ENCODE assay signal across 8 cellular contexts in the genomic region with DNA sequence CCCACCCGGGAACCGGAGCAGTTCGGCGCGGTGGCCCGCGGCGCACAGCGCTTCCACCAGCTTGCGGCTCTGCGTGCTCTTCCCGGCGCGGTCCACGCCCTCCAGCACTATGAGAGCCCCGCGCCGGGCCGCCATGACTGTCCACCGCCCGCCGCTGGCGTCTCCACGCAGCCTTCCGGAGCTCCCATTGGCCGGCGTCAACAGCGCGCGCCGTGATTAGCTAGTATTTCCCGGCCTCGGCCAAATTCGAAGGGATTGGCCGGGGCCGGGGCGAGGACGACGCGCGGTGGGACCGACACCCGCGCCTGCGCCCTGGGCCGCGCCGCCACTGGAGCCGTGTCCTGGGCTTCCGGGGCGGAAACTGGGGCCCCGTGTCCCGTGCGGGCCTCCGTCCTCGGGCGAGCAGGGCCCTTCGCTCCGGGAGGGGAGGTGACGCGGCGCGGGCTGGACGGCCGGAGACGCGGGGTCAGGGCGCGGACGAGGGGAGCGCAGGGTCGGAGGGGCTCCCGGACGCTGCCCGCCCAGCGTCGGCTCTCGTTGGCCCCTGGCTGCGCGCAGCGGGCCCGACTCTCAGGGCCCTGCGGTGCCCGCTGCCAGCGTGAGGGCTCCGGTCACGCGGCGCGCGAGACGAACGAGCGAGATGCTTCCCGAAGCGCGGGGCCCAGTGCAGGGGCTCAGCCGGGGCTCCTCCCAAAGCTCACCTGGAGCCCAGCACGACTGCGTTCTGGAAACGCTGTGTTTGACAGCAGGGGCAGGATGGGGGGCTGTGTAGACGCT. TPM values are rescaled to one million over a fixed set of nuclear protein-coding genes. Genes with fewer than 3 reads are reported as not detected.
DNase-seq lines count a peak whose midpoint lies in the region; ATAC-seq and TF ChIP-seq lines count a peak whose summit lies in the region.

A gene with protein sequence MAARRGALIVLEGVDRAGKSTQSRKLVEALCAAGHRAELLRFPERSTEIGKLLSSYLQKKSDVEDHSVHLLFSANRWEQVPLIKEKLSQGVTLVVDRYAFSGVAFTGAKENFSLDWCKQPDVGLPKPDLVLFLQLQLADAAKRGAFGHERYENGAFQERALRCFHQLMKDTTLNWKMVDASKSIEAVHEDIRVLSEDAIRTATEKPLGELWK (minus strand): TSS at position 167 of the 777 bp plus-strand sequence. CDS start 32 bp downstream, at position 135.

- POLR2A ChIA-PET in RWPE1 (lab: Yijun Ruan, JAX; ENCODE audit: low non-redundant PET) = interaction anchor here (0.6 to 1.0 kb wide), 3 partner anchors 15 to 288 kb away, joined by 3 to 13 read pairs (median 3); a partner anchor contains a TSS
- POLR2A ChIA-PET in naive thymus-derived CD8-positive, alpha-beta T cell (lab: Charles Lee) = interaction anchor here (0.5 to 4.3 kb wide), 13 partner anchors 9 to 372 kb away, joined by 3 to 116 read pairs (median 4); a partner anchor contains a TSS

- H3K4me3 ChIP-seq in fibroblast of lung (replicated peaks in 1 of 4; ENCODE audit: control extremely low read depth in 1 of 4, insufficient read depth in 1 of 4, low read depth in 3 of 4, low read length in 4 of 4) = peak within 1 kb of the TSS; percentile 94 to 98 (median 96)

- H3K79me2 ChIP-seq in fibroblast of lung (ENCODE audit: control insufficient read depth, insufficient read depth, low read length) = peaks cover 41% of the 10 kb centered on the region

- peaks cover 73% of the 10 kb centered on the region for H3K36me3 Mint-ChIP-seq in activated T-helper 17 cell treated with anti-CD3 and anti-CD28 coated beads, Interleukin-2, amount 50 U/mL, for 72 hours (ENCODE audit: low read depth)
- peaks cover 0 to 19% (median 0%) of the 10 kb centered on the region in 3 donors for H3K36me3 Mint-ChIP-seq in naive thymus-derived CD8-positive, alpha-beta T cell

- no peaks in the 10 kb centered on the region for H3K27me3 ChIP-seq in fibroblast of lung (ENCODE audit: control insufficient read depth, insufficient read depth, low read length)

- peak; percentile 98 for ATAC-seq in activated T-helper 17 cell treated with anti-CD3 and anti-CD28 coated beads, Interleukin-2, amount 50 U/mL, for 72 hours (replicated peaks)
- peak; percentile 93 to 96 for ATAC-seq in naive thymus-derived CD8-positive, alpha-beta T cell

- peaks cover 10% of the 10 kb centered on the region for H3K36me3 ChIP-seq in fibroblast of lung (ENCODE audit: control insufficient read depth, insufficient read depth, low read length)

- H3K9me3 Mint-ChIP-seq in activated T-helper 17 cell treated with anti-CD3 and anti-CD28 coated beads, Interleukin-2, amount 50 U/mL, for 72 hours = no peaks in the 10 kb centered on the region
- no peaks in the 10 kb centered on the region for H3K9me3 Mint-ChIP-seq in naive thymus-derived CD8-positive, alpha-beta T cell

- CTCF ChIA-PET in RWPE1 (lab: Yijun Ruan, JAX) = interaction anchor here (0.6 kb wide), 1 partner anchor 25 kb away, joined by 4 read pairs; no protein-coding TSS in a partner anchor

- H3K4me3 Mint-ChIP-seq in activated T-helper 17 cell treated with anti-CD3 and anti-CD28 coated beads, Interleukin-2, amount 50 U/mL, for 72 hours = peak within 1 kb of the TSS; percentile 90
- H3K4me3 Mint-ChIP-seq in naive thymus-derived CD8-positive, alpha-beta T cell = peak within 1 kb of the TSS; percentile 85 to 96 (median 90)

- no peak for TF ChIP-seq CTCF in RWPE1 (conservative IDR thresholded peaks at IDR 0.05; ENCODE audit: low read depth)
- no peak for TF ChIP-seq CTCF in fibroblast of lung (conservative IDR thresholded peaks at IDR 0.05 in 1 of 2, IDR thresholded peaks at IDR 0.05 in 1 of 2; ENCODE audit: low read depth in 1 of 2, low read length in 2 of 2)

- no peaks in the 10 kb centered on the region for H3K27me3 Mint-ChIP-seq in activated T-helper 17 cell treated with anti-CD3 and anti-CD28 coated beads, Interleukin-2, amount 50 U/mL, for 72 hours
- H3K27me3 Mint-ChIP-seq in naive thymus-derived CD8-positive, alpha-beta T cell = no peaks in the 10 kb centered on the region

- H3K27ac Mint-ChIP-seq in activated T-helper 17 cell treated with anti-CD3 and anti-CD28 coated beads, Interleukin-2, amount 50 U/mL, for 72 hours = peak within 1 kb of the TSS; percentile 93
- peak within 1 kb of the TSS; percentile 75 to 97 (median 88) for H3K27ac Mint-ChIP-seq in naive thymus-derived CD8-positive, alpha-beta T cell

- DNase-seq in Daoy (ENCODE audit: low read depth) (peak; percentile 98), GOT3 (lab: John Stamatoyannopoulos, UW) (peak; percentile 91), LoVo (ENCODE audit: low spot score) (peak; percentile 98), RWPE1 (ENCODE audit: low spot score) (peak; percentile 97), fibroblast of lung (ENCODE audit: low read depth in 2 of 2) (peak; percentile 94)
- peak; percentile 91 to 98 (median 95) for DNase-seq in naive thymus-derived CD8-positive, alpha-beta T cell
- DNase-seq in stimulated activated naive CD4-positive, alpha-beta T cell (lab: John Stamatoyannopoulos, UW) = peak; percentile 91 to 97 (median 94)

- H2AFZ ChIP-seq in fibroblast of lung (ENCODE audit: low read length) = peak within 1 kb of the TSS; percentile 72

- no peaks in the 10 kb centered on the region for H3K4me1 Mint-ChIP-seq in activated T-helper 17 cell treated with anti-CD3 and anti-CD28 coated beads, Interleukin-2, amount 50 U/mL, for 72 hours
- peaks cover 10 to 34% (median 29%) of the 10 kb centered on the region in 4 donors for H3K4me1 Mint-ChIP-seq in naive thymus-derived CD8-positive, alpha-beta T cell

- H3K4me1 ChIP-seq in fibroblast of lung (ENCODE audit: control insufficient read depth, extremely low read depth, insufficient read depth, low read length) = peaks cover 3% of the 10 kb centered on the region

- H3K4me2 ChIP-seq in fibroblast of lung (ENCODE audit: extremely low read depth, insufficient read depth, low read length) = peak within 1 kb of the TSS; percentile 96

- peak within 1 kb of the TSS; percentile 82 for H3K27ac ChIP-seq in RWPE1
- peak within 1 kb of the TSS; percentile 98 for H3K27ac ChIP-seq in fibroblast of lung (ENCODE audit: insufficient read depth, low read length)

- H4K20me1 ChIP-seq in fibroblast of lung (ENCODE audit: control insufficient read depth, extremely low read depth, insufficient read depth, low read length) = no peaks in the 10 kb centered on the region

- peak within 1 kb of the TSS; percentile 94 for H3K9ac ChIP-seq in fibroblast of lung (ENCODE audit: insufficient read depth, low read length)

- H3K9me3 ChIP-seq in fibroblast of lung (ENCODE audit: control insufficient read depth, insufficient read depth, low read depth, low read length) = no peaks in the 10 kb centered on the region

RNA-seq across cellular contexts. Expression of the gene that starts here (rescaled TPM):
- total RNA-seq in Daoy (2014; rRNA removed; shearing (Covaris generic)) = 105 and 141 TPM in 2 replicates
- 100 to 1,000 TPM in 1 of 2 donors, 10 to 100 TPM in 1; 55.5 to 107 TPM for total RNA-seq in activated T-helper 17 cell treated with anti-CD3 and anti-CD28 coated beads, Interleukin-2, amount 50 U/mL, for 72 hours
- 15.2 and 25.3 TPM in 2 replicates for total RNA-seq in fibroblast of lung
- polyA plus RNA-seq in fibroblast of lung = 19.0 and 48.3 TPM in 2 replicates
- 25.1 and 68.7 TPM in 2 replicates for polyA plus RNA-seq in fibroblast of lung (2012)
- 14.9 and 77.8 TPM in 2 replicates for polyA minus RNA-seq in fibroblast of lung (ENCODE audit: low replicate concordance)
- total RNA-seq in naive thymus-derived CD8-positive, alpha-beta T cell = 10 to 100 TPM; 19.8 to 21.2 TPM
- polyA plus RNA-seq in naive thymus-derived CD8-positive, alpha-beta T cell = 10 to 100 TPM; 36.3 to 40.7 (median 38.6) TPM

Comparison
In these comparisons a context has a peak if more than half of its experiments do, and no peak if none do; other contexts are left out.
1. Peak in every context shown above with its lines: DNase-seq, ATAC-seq, H3K4me3 ChIP-seq and H3K27ac ChIP-seq.